In the genomic region with DNA sequence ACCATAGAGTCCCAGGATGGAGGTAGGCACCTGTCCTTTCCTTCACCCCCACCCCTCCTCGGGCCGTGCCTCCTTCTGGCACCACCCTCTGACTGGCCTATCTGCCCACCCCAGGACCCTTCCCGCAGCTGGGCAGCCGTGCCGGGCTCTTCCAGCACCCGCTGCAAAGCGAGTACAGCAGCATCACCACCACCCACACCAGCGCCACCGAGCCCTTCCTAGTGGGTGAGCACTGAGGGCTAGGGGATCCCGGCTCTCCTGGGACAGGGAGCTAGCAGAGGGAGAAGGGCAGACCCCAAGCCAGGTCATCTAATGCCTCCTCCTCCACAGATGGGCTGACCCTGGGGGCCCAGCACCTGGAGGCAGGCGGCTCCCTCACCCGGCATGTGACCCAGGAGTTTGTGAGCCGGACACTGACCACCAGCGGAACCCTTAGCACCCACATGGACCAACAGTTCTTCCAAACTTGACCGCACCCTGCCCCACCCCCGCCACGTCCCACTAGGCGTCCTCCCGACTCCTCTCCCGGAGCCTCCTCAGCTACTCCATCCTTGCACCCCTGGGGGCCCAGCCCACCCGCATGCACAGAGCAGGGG, we compare ENCODE assay signal across 20 cellular contexts. TPM values are rescaled to one million over a fixed set of nuclear protein-coding genes. Genes with fewer than 3 reads are reported as not detected.
DNase-seq lines count a peak whose midpoint lies in the region; ATAC-seq and TF ChIP-seq lines count a peak whose summit lies in the region.
"Had no signal": no experiment of that assay in that cellular context is flagged by ENCODE, and none has a peak within 500 bp of the region (broad histone marks: within the 10 kb centered on the region; RNA-seq: fewer than 3 reads in every experiment).

No MANE protein-coding gene starts in this region.

- no peak for TF ChIP-seq CTCF in HCT116 (IDR thresholded peaks at IDR 0.05 in 2 of 3, conservative IDR thresholded peaks at IDR 0.05 in 1 of 3; ENCODE audit: borderline replicate concordance in 1 of 3, insufficient read depth in 1 of 3, low read depth in 2 of 3, low read length in 2 of 3)
- TF ChIP-seq CTCF in mammary epithelial cell (conservative IDR thresholded peaks at IDR 0.05 in 1 of 2, IDR thresholded peaks at IDR 0.05 in 1 of 2; ENCODE audit: extremely low read depth in 1 of 2, insufficient read depth in 1 of 2, low read depth in 1 of 2, low read length in 2 of 2), result no peak
- no peak for TF ChIP-seq CTCF in spleen (IDR thresholded peaks at IDR 0.05 in 8 of 11, conservative IDR thresholded peaks at IDR 0.05 in 3 of 11)

- H3K4me3 ChIP-seq in HCT116 (replicated peaks in 1 of 2; ENCODE audit: low read depth in 1 of 2, low read length in 2 of 2), result no peak overlapping the region
- no peak overlapping the region for H3K4me3 ChIP-seq in mammary epithelial cell (replicated peaks in 1 of 3; ENCODE audit: insufficient read depth in 1 of 3, low read depth in 2 of 3, low read length in 3 of 3)
- H3K4me3 ChIP-seq in spleen, result no peak overlapping the region
- H3K4me3 ChIP-seq: GM23248 had no signal

- BruUV-seq in HCT116 (replicated peaks; lab: Mats Ljungman, UMichigan) (TSS peak; percentile 78), mammary epithelial cell (replicated peaks; lab: Mats Ljungman, UMichigan) (TSS peak; percentile 89)

- no peak for ATAC-seq in left ventricle myocardium superior
- no peak for ATAC-seq in HCT116
- ATAC-seq in stimulated activated naive CD8-positive, alpha-beta T cell treated with anti-CD3 and anti-CD28 coated beads, Interleukin-15, Interleukin-2, amounts not matched to agents 100 U/mL and 50 U/mL, for 24 hours, result no peak

- no peaks in the 10 kb centered on the region for H3K27me3 ChIP-seq in HCT116 (ENCODE audit: insufficient read depth, low read length)
- no peaks in the 10 kb centered on the region for H3K27me3 ChIP-seq in mammary epithelial cell (ENCODE audit: insufficient read depth, low read length)
- H3K27me3 ChIP-seq in spleen (replicated peaks in 1 of 7), result no peaks in the 10 kb centered on the region

- POLR2A ChIA-PET in HCT116 (lab: Charles Lee), result no interaction called here

- WGBS in mammary epithelial cell (ENCODE audit: low coverage, missing lambda C conversion rate), result over 99% methylated on average over 15 of the region's 21 CpGs
- WGBS in spleen, 5 donors, result 87 to 93% (median 89%) methylated on average over 10 to 21 of the region's 21 CpGs

- H3K27ac ChIP-seq in HCT116 (ENCODE audit: low read depth, low read length) (no peak overlapping the region), mammary epithelial cell (ENCODE audit: insufficient read depth, low read depth, low read length) (no peak overlapping the region), spleen (no peak overlapping the region)
- H3K27ac ChIP-seq: GM23248 had no signal

- no peak for TF ChIP-seq RAD21 in HCT116 (IDR thresholded peaks at IDR 0.05; ENCODE audit: low read depth)

- RAD21 ChIA-PET in HCT116 (lab: Charles Lee; ENCODE audit: low non-redundant PET in 1 of 2, low total read pairs in 2 of 2, uncharacterized antibody in 2 of 2, unreplicated experiment in 2 of 2), result no interaction called here

- H3K79me2 ChIP-seq in HCT116 (ENCODE audit: insufficient read depth, low read length), result no peaks in the 10 kb centered on the region
- peaks cover 32% of the 10 kb centered on the region for H3K79me2 ChIP-seq in mammary epithelial cell (ENCODE audit: insufficient read depth, low read length)

- DNase-seq in left ventricle myocardium superior (peak; percentile 29), cardiac septum (ENCODE audit: low spot score) (no peak), HCT116 (ENCODE audit: low read depth, low spot score) (no peak), mammary epithelial cell (no peak), spleen (peak; percentile 71), UCSD-AML1 (lab: John Stamatoyannopoulos, UW; ENCODE audit: unreplicated experiment) (no peak), RKO (ENCODE audit: low spot score) (no peak)
- no peak for DNase-seq in stimulated activated naive CD8-positive, alpha-beta T cell treated with anti-CD3 and anti-CD28 coated beads, Interleukin-15, Interleukin-2, amounts not matched to agents 100 U/mL and 50 U/mL, for 24 hours
- DNase-seq: CD4-positive, CD25-positive, alpha-beta regulatory T cell; COR-L47; DMS153; GM23248; HCEC 1CT; IMR-90; MV-4-11; NCI-H1417; NCI-H1694 treated with DMSO at 0.1 percent for 48 hours; NCI-H446; NCI-H526 had no signal

- H2AFZ ChIP-seq in HCT116 (ENCODE audit: low read depth, low read length, poor library complexity, severe bottlenecking) (no peak overlapping the region), mammary epithelial cell (ENCODE audit: low read depth, low read length) (no peak overlapping the region)
- H2AFZ ChIP-seq: GM23248 had no signal

- peaks cover 0 to 6% of the 10 kb centered on the region in 2 experiments; a peak in 1 of 4 replicates for H3K4me1 ChIP-seq in HCT116 (ENCODE audit: control insufficient read depth in 1 of 2, insufficient read depth in 2 of 2, low read length in 2 of 2)
- H3K4me1 ChIP-seq in mammary epithelial cell (ENCODE audit: insufficient read depth, low read length), result peaks cover 11% of the 10 kb centered on the region
- H3K4me1 ChIP-seq in spleen, result peaks cover 3 to 56% (median 29%) of the 10 kb centered on the region in 6 donors

- H3K9ac ChIP-seq in HCT116 (ENCODE audit: low read length) (no peak overlapping the region), mammary epithelial cell (ENCODE audit: insufficient read depth, low read length) (no peak overlapping the region)
- H3K9ac ChIP-seq: GM23248 had no signal

- in situ Hi-C loops in mammary epithelial cell (cut with MboI; ENCODE audit: low sequenced_read_pairs in 2 of 2), result no loop called here

- intact Hi-C loops in left ventricle myocardium superior (cut with micrococcal nuclease), result no loop called here
- intact Hi-C loops in cardiac septum (cut with DNase I), result no loop called here
- intact Hi-C loops in HCT116 (cut with micrococcal nuclease), result loop anchor here (10.0 kb wide), 1 partner anchor 332 kb away; no protein-coding TSS in a partner anchor
- intact Hi-C loops in mammary epithelial cell (cut with micrococcal nuclease), result no loop called here
- intact Hi-C loops in spleen (cut with DNase I; ENCODE audit: low total_unique reads), result no loop called here

- H3K4me2 ChIP-seq in HCT116 (ENCODE audit: low read length) (no peak overlapping the region), mammary epithelial cell (ENCODE audit: insufficient read depth, low read depth, low read length) (no peak overlapping the region)

- H3K36me3 ChIP-seq in HCT116 (ENCODE audit: control insufficient read depth in 1 of 2, insufficient read depth in 2 of 2, low read length in 2 of 2), result peaks cover 11 to 59% of the 10 kb centered on the region in 2 experiments; a peak in 3 of 4 replicates
- H3K36me3 ChIP-seq in mammary epithelial cell (ENCODE audit: insufficient read depth, low read length), result peaks cover 58% of the 10 kb centered on the region
- H3K36me3 ChIP-seq in spleen, result peaks cover 0 to 89% (median 34%) of the 10 kb centered on the region in 6 donors

- TF ChIP-seq POLR2A in HCT116 (IDR thresholded peaks at IDR 0.05; ENCODE audit: borderline replicate concordance, extremely low read depth, insufficient read depth, insufficient read length) (no peak), spleen (IDR thresholded peaks at IDR 0.05) (no peak)

- CTCF ChIA-PET in HCT116 (lab: Charles Lee) (no interaction called here), mammary epithelial cell (lab: Charles Lee; ENCODE audit: low non-redundant PET) (no interaction called here)

- H3K9me2 ChIP-seq in HCT116 (ENCODE audit: insufficient read depth), result no peaks in the 10 kb centered on the region

- H4K20me1 ChIP-seq in HCT116 (ENCODE audit: insufficient read depth) (no peaks in the 10 kb centered on the region), mammary epithelial cell (ENCODE audit: insufficient read depth, low read length) (peaks cover 35% of the 10 kb centered on the region)

- no peaks in the 10 kb centered on the region for H3K9me3 ChIP-seq in HCT116 (ENCODE audit: control insufficient read depth in 1 of 2, insufficient read depth in 1 of 2, low read depth in 1 of 2, low read length in 2 of 2)
- no peaks in the 10 kb centered on the region for H3K9me3 ChIP-seq in mammary epithelial cell (replicated peaks; ENCODE audit: insufficient read depth, low read length)
- no peaks in the 10 kb centered on the region for H3K9me3 ChIP-seq in spleen

- dilution Hi-C loops in mammary epithelial cell (cut with HindIII; ENCODE audit: low sequenced_read_pairs), result no loop called here

TF ChIP-seq in HCT116, 20 proteins besides CTCF, POLR2A, EP300 and RAD21 (continues in another document):
- TF ChIP-seq FOSL1 (IDR thresholded peaks at IDR 0.05; ENCODE audit: low read depth), result no peak
- no peak for TF ChIP-seq SRF (IDR thresholded peaks at IDR 0.05; ENCODE audit: low read depth)

RNA-seq across cellular contexts. Expression of gene GALK1, which starts 7.8 kb away (rescaled TPM):
- total RNA-seq in left ventricle myocardium superior (20.2 TPM), cardiac septum (11.5 TPM), HCT116 (2021; ENCODE audit: unreplicated experiment) (57.8 TPM), mammary epithelial cell (1 to 10 TPM; 1.5 to 3.0 TPM), spleen (10 to 100 TPM; 23.5 to 45.1 (median 33.5) TPM)
- 64.9 and 68.3 TPM in 2 replicates for polyA plus RNA-seq in HCT116 (2012)
- polyA plus RNA-seq in mammary epithelial cell (3.8 TPM), spleen (10 to 100 TPM; 34.2 to 45.9 (median 37.0) TPM)
- polyA minus RNA-seq in mammary epithelial cell, result not detected

RNA-seq across cellular contexts. Expression of gene UNK, which starts 27.4 kb away (rescaled TPM):
- total RNA-seq in left ventricle myocardium superior (14.8 TPM), cardiac septum (16.8 TPM), HCT116 (2021; ENCODE audit: unreplicated experiment) (40.6 TPM), mammary epithelial cell (10 to 100 TPM; 15.2 to 15.8 TPM), spleen (10 to 100 TPM; 35.4 to 53.8 (median 48.6) TPM)
- 25.7 and 28.3 TPM in 2 replicates for polyA plus RNA-seq in HCT116 (2012)
- polyA plus RNA-seq in mammary epithelial cell (10.3 TPM), spleen (10 to 100 TPM; 19.0 to 41.9 (median 25.8) TPM)
- polyA minus RNA-seq in mammary epithelial cell, result 4.2 TPM

RNA-seq across cellular contexts. Expression of gene ITGB4, which starts 35.9 kb away (rescaled TPM):
- total RNA-seq in left ventricle myocardium superior (8.8 TPM), cardiac septum (5.7 TPM), HCT116 (2021; ENCODE audit: unreplicated experiment) (568 TPM), mammary epithelial cell (1,000 to 10,000 TPM; 2,525 to 2,618 TPM), spleen (100 to 1,000 TPM in 3 of 7 donors, 10 to 100 TPM in 4; 80.4 to 205 (median 90.1) TPM)
- polyA plus RNA-seq in HCT116 (2012), result 727 and 809 TPM in 2 replicates
- polyA plus RNA-seq in mammary epithelial cell (1,059 TPM), spleen (10 to 100 TPM; 16.6 to 49.9 (median 30.1) TPM)
- 2,510 TPM for polyA minus RNA-seq in mammary epithelial cell
- total RNA-seq: CD4-positive, CD25-positive, alpha-beta regulatory T cell; G401 had no signal

Comparison
In these comparisons a context has a peak if more than half of its experiments do, and no peak if none do; other contexts are left out.
1. DNase-seq: peak in left ventricle myocardium superior (single experiment) and spleen (single experiment); none in cardiac septum (single experiment), HCT116 (single experiment), mammary epithelial cell (single experiment), UCSD-AML1 (single experiment), stimulated activated naive CD8-positive, alpha-beta T cell treated with anti-CD3 and anti-CD28 coated beads, Interleukin-15, Interleukin-2, amounts not matched to agents 100 U/mL and 50 U/mL, for 24 hours (single experiment) and RKO (single experiment).